In the genomic region with DNA sequence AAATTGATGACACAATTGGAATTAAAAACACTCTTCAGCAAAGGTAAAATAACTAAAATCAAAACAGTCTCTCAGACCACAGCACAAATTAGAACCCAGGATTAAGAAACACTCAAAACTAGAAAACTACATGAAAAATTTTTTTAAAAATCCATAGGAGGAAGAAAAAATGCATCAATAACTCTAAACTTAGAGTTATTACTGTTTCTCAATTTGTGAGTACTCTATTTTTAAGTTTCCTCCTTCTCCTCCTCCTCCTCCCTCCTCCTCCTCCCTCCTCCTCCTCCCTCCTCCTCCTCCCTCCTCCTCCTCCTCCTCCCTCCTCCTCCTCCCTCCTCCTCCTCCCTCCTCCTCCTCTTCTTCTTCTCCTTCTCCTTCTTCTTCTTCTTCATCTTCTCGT, we compare ENCODE assay signal across 28 cellular contexts.
"Had no signal": no experiment of that assay in that cellular context is flagged by ENCODE, and none has a peak within 500 bp of the region (broad histone marks: within the 10 kb centered on the region; RNA-seq: fewer than 3 reads in every experiment).

No MANE protein-coding gene starts in this region.

- H3K36me3 ChIP-seq: colonic mucosa, esophagus muscularis mucosa, esophagus squamous epithelium, gastrocnemius medialis, gastroesophageal sphincter, heart left ventricle, heart right ventricle had no signal

- DNase-seq: colonic mucosa; cortex of kidney; dermis blood vessel endothelial cell; dorsolateral prefrontal cortex; effector CD4-positive, alpha-beta T cell; effector CD8-positive, alpha-beta T cell; effector memory CD4-positive, alpha-beta T cell; effector memory CD8-positive, alpha-beta T cell; endodermal cell; erythroblast; esophagus squamous epithelium; foreskin fibroblast; foreskin keratinocyte; foreskin melanocyte; gastrocnemius medialis; glutamatergic neuron; head of caudate nucleus; heart left ventricle; heart right ventricle had no signal

- H3K27me3 ChIP-seq: colonic mucosa, dorsolateral prefrontal cortex, esophagus muscularis mucosa, esophagus squamous epithelium, foreskin keratinocyte, gastrocnemius medialis, gastroesophageal sphincter, heart left ventricle, heart right ventricle had no signal

- H3K9me3 ChIP-seq: colonic mucosa, esophagus muscularis mucosa, esophagus squamous epithelium, gastrocnemius medialis, gastroesophageal sphincter had no signal

- FAIRE-seq: colon, endometrium, endothelial cell of umbilical vein, frontal cortex had no signal

- H3K4me3 ChIP-seq: colonic mucosa, coronary artery, dorsolateral prefrontal cortex, esophagus muscularis mucosa, esophagus squamous epithelium, gastrocnemius medialis, gastroesophageal sphincter, heart left ventricle, heart right ventricle had no signal

- H3K27ac ChIP-seq: colonic mucosa, coronary artery, dorsolateral prefrontal cortex, epithelial cell of prostate, esophagus muscularis mucosa, esophagus squamous epithelium, foreskin keratinocyte, gastrocnemius medialis, gastroesophageal sphincter, heart left ventricle, heart right ventricle had no signal

- H3K4me1 ChIP-seq: colonic mucosa, esophagus muscularis mucosa, esophagus squamous epithelium, gastrocnemius medialis, gastroesophageal sphincter, heart left ventricle, heart right ventricle had no signal

- ATAC-seq: effector memory CD8-positive, alpha-beta T cell; esophagus mucosa; foreskin keratinocyte; gastrocnemius medialis; gastroesophageal sphincter; heart left ventricle; heart right ventricle had no signal
